Comparison of ENCODE assay signal across 12 cellular contexts in the genomic region with DNA sequence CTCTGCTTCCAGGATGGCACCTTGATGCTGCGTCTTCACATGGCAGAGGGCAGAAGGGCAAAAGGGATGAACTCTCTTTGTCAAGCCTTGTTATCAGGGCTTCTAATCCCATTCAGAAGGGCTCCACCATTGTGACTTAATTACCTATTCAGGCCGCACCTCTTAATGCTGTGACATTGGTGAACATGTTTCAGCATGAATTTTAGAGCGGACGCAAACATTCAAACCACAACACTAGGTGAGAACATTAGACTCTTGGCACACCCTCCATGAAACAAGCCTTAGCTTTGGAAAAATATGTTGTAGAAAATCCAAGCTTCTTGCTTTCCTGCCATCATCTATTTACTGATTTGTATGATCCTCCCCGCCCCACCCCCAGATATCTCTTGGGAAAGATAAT.
"Had no signal": no experiment of that assay in that cellular context is flagged by ENCODE, and none has a peak within 500 bp of the region (broad histone marks: within the 10 kb centered on the region; RNA-seq: fewer than 3 reads in every experiment).

No MANE protein-coding gene starts in this region.

- H3K36me3 ChIP-seq: tibial nerve, vagina had no signal

- H3K4me1 ChIP-seq: vagina had no signal

- ATAC-seq: natural killer cell treated with Interleukin-12 subunit alpha and Interleukin-12 subunit beta and Interleukin-15 and Interleukin-18, amount 100 ng/mL, for 72 hours; stimulated activated naive B cell treated with anti-CD40 and anti-IgM and Interleukin-4, amounts not matched to agents 10 μg/mL and 1 μg/mL and 100 μg/mL, for 72 hours had no signal

- DNase-seq: activated naive CD4-positive, alpha-beta T cell; activated naive CD8-positive, alpha-beta T cell treated with anti-CD3 and anti-CD28 coated beads, Interleukin-2, amount 10 ng/mL, durations not matched to agents 7 days and 5 days; effector CD8-positive, alpha-beta T cell; head of caudate nucleus; mesendoderm; nucleus accumbens; posterior cingulate gyrus; stimulated activated CD4-positive, alpha-beta T cell treated with anti-CD3 and anti-CD28 coated beads, Interleukin-4, amount 100 ng/mL, for 1 hour; stimulated activated naive B cell treated with anti-CD40 and anti-IgM and Interleukin-4, amounts not matched to agents 10 μg/mL and 1 μg/mL and 100 μg/mL, for 72 hours had no signal

- H3K27ac ChIP-seq: tibial nerve, vagina had no signal

- H3K4me3 ChIP-seq: tibial nerve, vagina had no signal

- H3K27me3 ChIP-seq: tibial nerve, vagina had no signal
